1 cellular context compared by ENCODE assay signal in the genomic region with DNA sequence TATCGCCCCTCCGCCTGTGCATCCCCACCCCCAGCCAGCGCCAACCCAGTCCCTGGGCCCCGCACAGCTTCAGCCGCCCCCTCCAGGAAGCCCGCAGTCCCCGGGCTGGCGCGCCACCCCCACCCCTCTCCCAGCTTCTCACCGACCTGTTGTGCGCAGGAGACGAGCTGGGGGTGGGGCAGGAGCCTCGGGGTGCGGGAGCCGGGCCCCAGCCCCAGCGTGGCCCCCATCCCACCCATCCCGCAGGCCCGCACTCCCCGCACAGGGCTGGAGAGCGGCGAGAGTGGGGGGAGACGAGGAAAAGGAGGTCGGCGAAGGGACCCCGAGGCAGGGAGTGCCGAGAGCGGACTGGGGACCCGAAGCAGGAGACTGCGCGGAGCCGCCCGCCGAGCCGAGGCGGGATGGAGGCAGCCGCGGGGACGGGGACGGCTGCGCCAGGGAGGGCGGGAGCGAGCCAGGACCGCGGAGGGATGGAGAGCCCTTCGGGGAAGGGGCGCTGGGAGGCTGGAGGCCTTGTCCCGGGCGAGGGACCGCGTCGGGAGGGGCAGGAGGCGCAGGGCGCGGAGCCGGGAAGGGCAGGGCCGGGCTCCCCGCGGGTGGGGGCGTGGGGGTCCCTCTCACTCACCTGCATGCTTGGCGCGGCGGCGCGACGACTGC.
TF ChIP-seq lines count a peak whose summit lies in the region.

No MANE protein-coding gene starts in this region.

TF ChIP-seq in HEK293, 187 proteins besides CTCF, POLR2A, EP300 and RAD21 (continued from another document and continues in another):
- no peak for TF ChIP-seq GLI2 (tag by site-specific recombination; IDR thresholded peaks at IDR 0.05; ENCODE audit: borderline replicate concordance, low read depth)
- TF ChIP-seq KLF9 (tag by site-specific recombination; IDR thresholded peaks at IDR 0.05; ENCODE audit: low read depth): peak; percentile 56; the same call in 1 of the 2 replicates
- TF ChIP-seq, protein P1, sequence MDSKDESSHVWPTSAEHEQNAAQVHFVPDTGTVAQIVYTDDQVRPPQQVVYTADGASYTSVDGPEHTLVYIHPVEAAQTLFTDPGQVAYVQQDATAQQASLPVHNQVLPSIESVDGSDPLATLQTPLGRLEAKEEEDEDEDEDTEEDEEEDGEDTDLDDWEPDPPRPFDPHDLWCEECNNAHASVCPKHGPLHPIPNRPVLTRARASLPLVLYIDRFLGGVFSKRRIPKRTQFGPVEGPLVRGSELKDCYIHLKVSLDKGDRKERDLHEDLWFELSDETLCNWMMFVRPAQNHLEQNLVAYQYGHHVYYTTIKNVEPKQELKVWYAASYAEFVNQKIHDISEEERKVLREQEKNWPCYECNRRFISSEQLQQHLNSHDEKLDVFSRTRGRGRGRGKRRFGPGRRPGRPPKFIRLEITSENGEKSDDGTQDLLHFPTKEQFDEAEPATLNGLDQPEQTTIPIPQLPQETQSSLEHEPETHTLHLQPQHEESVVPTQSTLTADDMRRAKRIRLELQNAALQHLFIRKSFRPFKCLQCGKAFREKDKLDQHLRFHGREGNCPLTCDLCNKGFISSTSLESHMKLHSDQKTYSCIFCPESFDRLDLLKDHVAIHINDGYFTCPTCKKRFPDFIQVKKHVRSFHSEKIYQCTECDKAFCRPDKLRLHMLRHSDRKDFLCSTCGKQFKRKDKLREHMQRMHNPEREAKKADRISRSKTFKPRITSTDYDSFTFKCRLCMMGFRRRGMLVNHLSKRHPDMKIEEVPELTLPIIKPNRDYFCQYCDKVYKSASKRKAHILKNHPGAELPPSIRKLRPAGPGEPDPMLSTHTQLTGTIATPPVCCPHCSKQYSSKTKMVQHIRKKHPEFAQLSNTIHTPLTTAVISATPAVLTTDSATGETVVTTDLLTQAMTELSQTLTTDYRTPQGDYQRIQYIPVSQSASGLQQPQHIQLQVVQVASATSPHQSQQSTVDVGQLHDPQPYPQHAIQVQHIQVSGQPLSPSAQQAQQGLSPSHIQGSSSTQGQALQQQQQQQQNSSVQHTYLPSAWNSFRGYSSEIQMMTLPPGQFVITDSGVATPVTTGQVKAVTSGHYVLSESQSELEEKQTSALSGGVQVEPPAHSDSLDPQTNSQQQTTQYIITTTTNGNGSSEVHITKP (tag by site-specific recombination; IDR thresholded peaks at IDR 0.05): 0 out of 2 replicates have a peak, but pooled peaks have one; percentile 22
- no peak for TF ChIP-seq BCL6B (tag by site-specific recombination; IDR thresholded peaks at IDR 0.05)
- peak; percentile 88 for TF ChIP-seq PATZ1 (tag by site-specific recombination; IDR thresholded peaks at IDR 0.05)
- TF ChIP-seq ZNF354C (tag by site-specific recombination; IDR thresholded peaks at IDR 0.05; ENCODE audit: borderline replicate concordance, low read depth): no peak
- TF ChIP-seq WT1 (tag by site-specific recombination; IDR thresholded peaks at IDR 0.05): no peak; the same call in 1 of the 2 replicates
- TF ChIP-seq ZIC2 (tag by site-specific recombination; IDR thresholded peaks at IDR 0.05): 0 out of 2 replicates have a peak, but pooled peaks have one; percentile 11
- 0 out of 2 replicates have a peak, but pooled peaks have one; percentile 5 for TF ChIP-seq KLF16 (tag by site-specific recombination; IDR thresholded peaks at IDR 0.05)
- TF ChIP-seq SCRT1 (tag by site-specific recombination; IDR thresholded peaks at IDR 0.05; ENCODE audit: borderline replicate concordance): peak; percentile 67
- TF ChIP-seq ZNF350 (tag by site-specific recombination; IDR thresholded peaks at IDR 0.05): no peak
- no peak for TF ChIP-seq ZNF155 (tag by site-specific recombination; IDR thresholded peaks at IDR 0.05)
- TF ChIP-seq ZBTB1 (tag by site-specific recombination; IDR thresholded peaks at IDR 0.05): 0 out of 2 replicates have a peak, but pooled peaks have one; percentile 39
- TF ChIP-seq PRDM4 (tag by site-specific recombination; IDR thresholded peaks at IDR 0.05): no peak
- TF ChIP-seq, protein P2, sequence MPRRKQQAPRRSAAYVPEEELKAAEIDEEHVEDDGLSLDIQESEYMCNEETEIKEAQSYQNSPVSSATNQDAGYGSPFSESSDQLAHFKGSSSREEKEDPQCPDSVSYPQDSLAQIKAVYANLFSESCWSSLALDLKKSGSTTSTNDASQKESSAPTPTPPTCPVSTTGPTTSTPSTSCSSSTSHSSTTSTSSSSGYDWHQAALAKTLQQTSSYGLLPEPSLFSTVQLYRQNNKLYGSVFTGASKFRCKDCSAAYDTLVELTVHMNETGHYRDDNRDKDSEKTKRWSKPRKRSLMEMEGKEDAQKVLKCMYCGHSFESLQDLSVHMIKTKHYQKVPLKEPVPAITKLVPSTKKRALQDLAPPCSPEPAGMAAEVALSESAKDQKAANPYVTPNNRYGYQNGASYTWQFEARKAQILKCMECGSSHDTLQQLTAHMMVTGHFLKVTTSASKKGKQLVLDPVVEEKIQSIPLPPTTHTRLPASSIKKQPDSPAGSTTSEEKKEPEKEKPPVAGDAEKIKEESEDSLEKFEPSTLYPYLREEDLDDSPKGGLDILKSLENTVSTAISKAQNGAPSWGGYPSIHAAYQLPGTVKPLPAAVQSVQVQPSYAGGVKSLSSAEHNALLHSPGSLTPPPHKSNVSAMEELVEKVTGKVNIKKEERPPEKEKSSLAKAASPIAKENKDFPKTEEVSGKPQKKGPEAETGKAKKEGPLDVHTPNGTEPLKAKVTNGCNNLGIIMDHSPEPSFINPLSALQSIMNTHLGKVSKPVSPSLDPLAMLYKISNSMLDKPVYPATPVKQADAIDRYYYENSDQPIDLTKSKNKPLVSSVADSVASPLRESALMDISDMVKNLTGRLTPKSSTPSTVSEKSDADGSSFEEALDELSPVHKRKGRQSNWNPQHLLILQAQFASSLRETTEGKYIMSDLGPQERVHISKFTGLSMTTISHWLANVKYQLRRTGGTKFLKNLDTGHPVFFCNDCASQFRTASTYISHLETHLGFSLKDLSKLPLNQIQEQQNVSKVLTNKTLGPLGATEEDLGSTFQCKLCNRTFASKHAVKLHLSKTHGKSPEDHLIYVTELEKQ (tag by site-specific recombination; IDR thresholded peaks at IDR 0.05; ENCODE audit: borderline replicate concordance): no peak
- TF ChIP-seq, protein P3, sequence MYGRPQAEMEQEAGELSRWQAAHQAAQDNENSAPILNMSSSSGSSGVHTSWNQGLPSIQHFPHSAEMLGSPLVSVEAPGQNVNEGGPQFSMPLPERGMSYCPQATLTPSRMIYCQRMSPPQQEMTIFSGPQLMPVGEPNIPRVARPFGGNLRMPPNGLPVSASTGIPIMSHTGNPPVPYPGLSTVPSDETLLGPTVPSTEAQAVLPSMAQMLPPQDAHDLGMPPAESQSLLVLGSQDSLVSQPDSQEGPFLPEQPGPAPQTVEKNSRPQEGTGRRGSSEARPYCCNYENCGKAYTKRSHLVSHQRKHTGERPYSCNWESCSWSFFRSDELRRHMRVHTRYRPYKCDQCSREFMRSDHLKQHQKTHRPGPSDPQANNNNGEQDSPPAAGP (tag by site-specific recombination; IDR thresholded peaks at IDR 0.05): peak; percentile 22; the same call in 1 of the 2 replicates
- TF ChIP-seq MYNN (tag by site-specific recombination; IDR thresholded peaks at IDR 0.05; ENCODE audit: borderline replicate concordance): no peak
- TF ChIP-seq SCRT2 (tag by site-specific recombination; IDR thresholded peaks at IDR 0.05): peak; percentile 97
- TF ChIP-seq, protein P4, sequence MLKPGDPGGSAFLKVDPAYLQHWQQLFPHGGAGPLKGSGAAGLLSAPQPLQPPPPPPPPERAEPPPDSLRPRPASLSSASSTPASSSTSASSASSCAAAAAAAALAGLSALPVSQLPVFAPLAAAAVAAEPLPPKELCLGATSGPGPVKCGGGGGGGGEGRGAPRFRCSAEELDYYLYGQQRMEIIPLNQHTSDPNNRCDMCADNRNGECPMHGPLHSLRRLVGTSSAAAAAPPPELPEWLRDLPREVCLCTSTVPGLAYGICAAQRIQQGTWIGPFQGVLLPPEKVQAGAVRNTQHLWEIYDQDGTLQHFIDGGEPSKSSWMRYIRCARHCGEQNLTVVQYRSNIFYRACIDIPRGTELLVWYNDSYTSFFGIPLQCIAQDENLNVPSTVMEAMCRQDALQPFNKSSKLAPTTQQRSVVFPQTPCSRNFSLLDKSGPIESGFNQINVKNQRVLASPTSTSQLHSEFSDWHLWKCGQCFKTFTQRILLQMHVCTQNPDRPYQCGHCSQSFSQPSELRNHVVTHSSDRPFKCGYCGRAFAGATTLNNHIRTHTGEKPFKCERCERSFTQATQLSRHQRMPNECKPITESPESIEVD (tag by site-specific recombination; IDR thresholded peaks at IDR 0.05): no peak
- TF ChIP-seq, protein P5, sequence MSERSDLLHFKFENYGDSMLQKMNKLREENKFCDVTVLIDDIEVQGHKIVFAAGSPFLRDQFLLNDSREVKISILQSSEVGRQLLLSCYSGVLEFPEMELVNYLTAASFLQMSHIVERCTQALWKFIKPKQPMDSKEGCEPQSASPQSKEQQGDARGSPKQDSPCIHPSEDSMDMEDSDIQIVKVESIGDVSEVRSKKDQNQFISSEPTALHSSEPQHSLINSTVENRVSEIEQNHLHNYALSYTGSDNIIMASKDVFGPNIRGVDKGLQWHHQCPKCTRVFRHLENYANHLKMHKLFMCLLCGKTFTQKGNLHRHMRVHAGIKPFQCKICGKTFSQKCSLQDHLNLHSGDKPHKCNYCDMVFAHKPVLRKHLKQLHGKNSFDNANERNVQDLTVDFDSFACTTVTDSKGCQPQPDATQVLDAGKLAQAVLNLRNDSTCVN (tag by site-specific recombination; optimal IDR thresholded peaks at IDR 0.05): peak; percentile 93
- peak; percentile 68 for TF ChIP-seq ZBTB8A (tag by site-specific recombination; IDR thresholded peaks at IDR 0.05)
- peak; percentile 29; the same call in 1 of the 2 replicates for TF ChIP-seq KLF8 (tag by site-specific recombination; IDR thresholded peaks at IDR 0.05)
- TF ChIP-seq ZNF76 (tag by site-specific recombination; IDR thresholded peaks at IDR 0.05; ENCODE audit: borderline replicate concordance, low read depth): no peak
- 0 out of 2 replicates have a peak, but pooled peaks have one; percentile 46 for TF ChIP-seq ZNF600 (tag by site-specific recombination; IDR thresholded peaks at IDR 0.05)
- no peak for TF ChIP-seq ZNF544 (tag by site-specific recombination; IDR thresholded peaks at IDR 0.05)
- TF ChIP-seq ZBTB10 (tag by site-specific recombination; IDR thresholded peaks at IDR 0.05): peak; percentile 60; the same call in 1 of the 2 replicates
- no peak for TF ChIP-seq PRDM1 (tag by site-specific recombination; IDR thresholded peaks at IDR 0.05)
